In the genomic region with DNA sequence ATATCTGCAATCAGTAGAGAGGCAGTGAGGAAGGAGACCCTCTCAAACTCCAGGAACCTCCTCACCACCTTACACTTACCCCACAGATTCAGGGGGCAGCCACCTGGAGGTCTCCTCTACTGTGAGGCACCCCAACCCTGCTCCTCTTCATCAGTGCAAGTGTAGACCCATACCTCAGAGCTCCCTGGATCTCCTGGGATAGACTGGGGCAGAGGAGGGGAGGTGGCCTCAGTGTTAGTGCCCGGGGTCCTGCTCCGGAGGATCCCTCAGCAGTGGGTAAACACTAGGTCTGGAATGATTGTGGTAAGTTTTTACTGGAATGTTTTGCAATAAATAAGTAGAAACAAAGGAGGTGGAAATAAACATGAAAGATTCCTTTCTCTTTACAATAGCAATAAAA, we compare ENCODE assay signal across 22 cellular contexts. TPM values are rescaled to one million over a fixed set of nuclear protein-coding genes. Genes with fewer than 3 reads are reported as not detected.
DNase-seq lines count a peak whose midpoint lies in the region; ATAC-seq lines count a peak whose summit lies in the region.
"Had no signal": no experiment of that assay in that cellular context is flagged by ENCODE, and none has a peak within 500 bp of the region (broad histone marks: within the 10 kb centered on the region; RNA-seq: fewer than 3 reads in every experiment).

No MANE protein-coding gene starts in this region.

- H3K27me3 Mint-ChIP-seq in T-helper 17 cell: peaks cover 5% of the 10 kb centered on the region

- ATAC-seq in HG02981 (IDR thresholded peaks at IDR 0.05; ENCODE audit: unreplicated experiment): no peak
- ATAC-seq in HG03196 (IDR thresholded peaks at IDR 0.05; ENCODE audit: unreplicated experiment): no peak
- no peak for ATAC-seq in T-helper 17 cell
- ATAC-seq: GM12878, HCT116, HepG2 had no signal

- no peak overlapping the region for H3K4me3 Mint-ChIP-seq in T-helper 17 cell
- H3K4me3 Mint-ChIP-seq: CD4-positive, CD25-positive, alpha-beta regulatory T cell; CD8-positive, alpha-beta memory T cell; HFFc6 had no signal

- H3K14ac ChIP-seq in neuronal stem cell (ENCODE audit: low read length): peak overlapping the region; percentile 56

- H3K27ac Mint-ChIP-seq in T-helper 17 cell: no peak overlapping the region
- H3K27ac Mint-ChIP-seq: HFFc6 had no signal

- H3K4me1 Mint-ChIP-seq in T-helper 17 cell: peaks cover 2% of the 10 kb centered on the region
- H3K4me1 Mint-ChIP-seq: CD4-positive, CD25-positive, alpha-beta regulatory T cell; CD8-positive, alpha-beta memory T cell had no signal

- WGBS in neuronal stem cell (ENCODE audit: extremely low coverage in 2 of 2, insufficient read length in 2 of 2, insufficient replicate concordance in 1 of 2), 2 donors: no CpG with 5 or more reads among the region's 2 CpGs

- H2AFZ ChIP-seq in neuronal stem cell (ENCODE audit: low read length): no peak overlapping the region
- H2AFZ ChIP-seq: GM23248 had no signal

- H3K9me3 ChIP-seq in SJSA1 (replicated peaks): no peaks in the 10 kb centered on the region
- no peaks in the 10 kb centered on the region for H3K9me3 ChIP-seq in neuronal stem cell (replicated peaks in 1 of 2; ENCODE audit: control insufficient read depth in 2 of 2, insufficient read depth in 1 of 2, low read depth in 1 of 2, low read length in 2 of 2)
- H3K9me3 ChIP-seq in T-helper 17 cell (ENCODE audit: control insufficient read depth, low read length, poor library complexity, severe bottlenecking): no peaks in the 10 kb centered on the region
- H3K9me3 ChIP-seq: BE2C had no signal

- H3K36me3 Mint-ChIP-seq in T-helper 17 cell (ENCODE audit: low read depth): no peaks in the 10 kb centered on the region
- H3K36me3 Mint-ChIP-seq: CD4-positive, CD25-positive, alpha-beta regulatory T cell; CD8-positive, alpha-beta memory T cell had no signal

- H4K8ac ChIP-seq in neuronal stem cell (ENCODE audit: low read depth, low read length): no peak overlapping the region

- no peak overlapping the region for H3K4ac ChIP-seq in neuronal stem cell (ENCODE audit: low read length)

- H3K4me3 ChIP-seq in SJSA1 (peak overlapping the region; percentile 7; the same call in 1 of the 2 replicates), neuronal stem cell (ENCODE audit: low read length in 2 of 2) (no peak overlapping the region)
- H3K4me3 ChIP-seq: GM12878, GM23248 had no signal

- H3K27me3 ChIP-seq in SJSA1 (replicated peaks) (no peaks in the 10 kb centered on the region), neuronal stem cell (ENCODE audit: control insufficient read depth in 3 of 3, insufficient read depth in 3 of 3, low read depth in 1 of 3, low read length in 3 of 3) (peaks cover 0 to 2% (median 0%) of the 10 kb centered on the region in 3 experiments)

- H2AK5ac ChIP-seq in neuronal stem cell (ENCODE audit: low read depth, low read length): no peak overlapping the region

- no peaks in the 10 kb centered on the region for H3K79me1 ChIP-seq in neuronal stem cell (ENCODE audit: low read depth, low read length)

- H3K4me1 ChIP-seq in SJSA1 (replicated peaks) (peaks cover 75% of the 10 kb centered on the region), neuronal stem cell (ENCODE audit: control insufficient read depth in 2 of 2, insufficient read depth in 1 of 2, low read depth in 1 of 2, low read length in 2 of 2) (no peaks in the 10 kb centered on the region)
- H3K4me1 ChIP-seq: BE2C had no signal

- DNase-seq in SJSA1 (ENCODE audit: low read depth in 1 of 2, low spot score in 2 of 2) (peak; percentile 50 to 59), ecto neural progenitor cell (ENCODE audit: low spot score) (peak; percentile 31), neuronal stem cell (ENCODE audit: low spot score) (no peak), T-helper 17 cell (no peak), nucleus accumbens (lab: John Stamatoyannopoulos, UW) (no peak)
- DNase-seq: ACHN; BE2C; C1 segment of cervical spinal cord; CD4-positive, CD25-positive, alpha-beta regulatory T cell; CD8-positive, alpha-beta memory T cell; COR-L47; DMS 273 treated with DMSO at 0.1 percent for 48 hours; DND-41; EL; GM23248; HFFc6 had no signal

- no peak overlapping the region for H3K4me2 ChIP-seq in neuronal stem cell (ENCODE audit: insufficient read depth, low read length, poor library complexity, severe bottlenecking)

- no peak overlapping the region for H2BK15ac ChIP-seq in neuronal stem cell (ENCODE audit: low read length)

- H3K27ac ChIP-seq in SJSA1 (peak overlapping the region; percentile 72), neuronal stem cell (replicated peaks; ENCODE audit: low read length) (no peak overlapping the region)
- H3K27ac ChIP-seq: GM23248 had no signal

- H3K36me3 ChIP-seq in SJSA1 (no peaks in the 10 kb centered on the region), neuronal stem cell (replicated peaks in 1 of 2; ENCODE audit: control insufficient read depth in 2 of 2, insufficient read depth in 2 of 2, low read length in 2 of 2) (no peaks in the 10 kb centered on the region)
- H3K36me3 ChIP-seq: BE2C had no signal

- H3K9ac ChIP-seq in neuronal stem cell (ENCODE audit: low read depth, low read length, poor library complexity): no peak overlapping the region
- H3K9ac ChIP-seq: GM23248 had no signal

- H2BK5ac ChIP-seq in neuronal stem cell (ENCODE audit: low read length): no peak overlapping the region

- no peak overlapping the region for H4K91ac ChIP-seq in neuronal stem cell (ENCODE audit: low read depth, low read length, poor library complexity)

- H3K18ac ChIP-seq in neuronal stem cell (ENCODE audit: low read length): no peak overlapping the region

- no peak overlapping the region for H2BK120ac ChIP-seq in neuronal stem cell (ENCODE audit: low read depth, low read length)

- no peak overlapping the region for H3K23ac ChIP-seq in neuronal stem cell (ENCODE audit: low read depth, low read length, poor library complexity)

- H2BK12ac ChIP-seq in neuronal stem cell (ENCODE audit: low read length): no peak overlapping the region

RNA-seq across cellular contexts. Expression of gene ANTXRL, which starts 31.1 kb away (rescaled TPM):
- not detected in 2 replicates for total RNA-seq in SJSA1 (2014; rRNA removed; shearing (Covaris generic))
- polyA plus RNA-seq in neuronal stem cell (2013, experiment 1 of 2): not detected
- not detected for polyA plus RNA-seq in neuronal stem cell (2013, experiment 2 of 2)
- total RNA-seq in T-helper 17 cell: not detected
- total RNA-seq: CD4-positive, CD25-positive, alpha-beta regulatory T cell; CD8-positive, alpha-beta memory T cell; G401; GM12878; GM23248; HepG2; HFFc6 had no signal
- polyA plus RNA-seq: CD8-positive, alpha-beta memory T cell; GM12878; GM23248; HepG2 had no signal

RNA-seq across cellular contexts. Expression of gene ANXA8L1, which starts 57.7 kb away (rescaled TPM):
- total RNA-seq in SJSA1 (2014; rRNA removed; shearing (Covaris generic)): 0.16 TPM in 1 of 2 replicates, not detected in the other
- polyA plus RNA-seq in neuronal stem cell (2013, experiment 1 of 2): 0.03 TPM
- not detected for polyA plus RNA-seq in neuronal stem cell (2013, experiment 2 of 2)
- total RNA-seq in T-helper 17 cell: not detected
- total RNA-seq: CD4-positive, CD25-positive, alpha-beta regulatory T cell; CD8-positive, alpha-beta memory T cell; G401; HepG2 had no signal
- polyA plus RNA-seq: CD4-positive, CD25-positive, alpha-beta regulatory T cell; CD8-positive, alpha-beta memory T cell; HepG2 had no signal

Comparison
In these comparisons a context has a peak if more than half of its experiments do, and no peak if none do; other contexts are left out.
1. DNase-seq: peak in SJSA1 (2 of 2) and ecto neural progenitor cell (single experiment); none in neuronal stem cell (single experiment), T-helper 17 cell (0 of 3) and nucleus accumbens (0 of 56).